20 cellular contexts compared by ENCODE assay signal in the genomic region with DNA sequence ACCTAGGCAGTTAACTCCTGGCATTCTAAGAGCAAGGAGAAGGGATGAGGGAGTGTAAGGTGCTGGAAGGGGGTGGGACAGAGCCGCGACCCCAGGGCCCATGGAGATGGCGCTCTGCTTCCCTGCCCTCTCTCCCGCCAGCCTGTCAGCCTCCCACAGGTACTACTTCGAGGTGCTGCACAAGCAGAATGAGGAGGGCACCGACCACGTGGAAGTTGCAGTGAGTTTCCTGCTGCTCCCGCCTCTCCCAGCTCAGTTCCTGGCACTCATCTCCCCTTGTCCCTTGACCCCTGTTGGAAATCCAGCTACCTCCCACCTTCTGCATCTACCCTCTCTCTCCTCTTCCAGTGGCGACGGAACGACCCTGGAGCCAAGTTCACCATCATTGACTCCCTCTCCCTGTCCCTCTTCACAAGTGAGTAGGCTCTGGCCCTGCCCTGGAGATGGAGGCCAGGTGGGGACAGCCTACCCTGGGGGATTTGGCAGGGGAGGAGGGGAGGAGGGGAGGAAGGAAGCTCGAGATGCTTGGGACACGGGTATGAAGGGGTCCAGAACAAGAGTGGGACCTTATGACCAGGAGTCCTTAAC.
DNase-seq lines count a peak whose midpoint lies in the region; ATAC-seq and TF ChIP-seq lines count a peak whose summit lies in the region.
"Had no signal": no experiment of that assay in that cellular context is flagged by ENCODE, and none has a peak within 500 bp of the region (broad histone marks: within the 10 kb centered on the region; RNA-seq: fewer than 3 reads in every experiment).

No MANE protein-coding gene starts in this region.

- TF ChIP-seq CTCF in left ventricle myocardium inferior (IDR thresholded peaks at IDR 0.05; ENCODE audit: borderline replicate concordance): no peak

- H3K9me3 ChIP-seq in left ventricle myocardium inferior (replicated peaks): no peaks in the 10 kb centered on the region

- no peaks in the 10 kb centered on the region for H3K36me3 ChIP-seq in left ventricle myocardium inferior

- H3K4me1 ChIP-seq in left ventricle myocardium inferior: peaks cover 66% of the 10 kb centered on the region

- no peaks in the 10 kb centered on the region for H3K36me3 Mint-ChIP-seq in activated T-helper 1 cell treated with anti-CD3 and anti-CD28 coated beads, Interleukin-12 subunit alpha, Interleukin-12 subunit beta, Interleukin-2, Interleukin-4 antibody, amounts not matched to agents 30 ng/mL and 10 ng/mL and 1 ng/mL, durations not matched to agents 14 hours and 24 hours and 36 hours (ENCODE audit: low read depth)
- no peaks in the 10 kb centered on the region for H3K36me3 Mint-ChIP-seq in natural killer cell treated with Interleukin-12 subunit alpha and Interleukin-12 subunit beta and Interleukin-15 and Interleukin-18, amount 100 ng/mL, for 72 hours

- DNase-seq in left ventricle myocardium inferior: no peak
- DNase-seq in Right ventricle myocardium superior: no peak
- DNase-seq in activated T-helper 1 cell treated with anti-CD3 and anti-CD28 coated beads, Interleukin-12 subunit alpha, Interleukin-12 subunit beta, Interleukin-2, Interleukin-4 antibody, amounts not matched to agents 30 ng/mL and 10 ng/mL and 1 ng/mL, durations not matched to agents 14 hours and 24 hours and 36 hours (ENCODE audit: low spot score): no peak
- DNase-seq in sciatic nerve (ENCODE audit: low spot score): no peak
- no peak for DNase-seq in stimulated activated CD4-positive, alpha-beta T cell treated with anti-CD3 and anti-CD28 coated beads, Interleukin-15, amount 100 ng/mL, for 24 hours
- no peak for DNase-seq in natural killer cell treated with Interleukin-12 subunit alpha and Interleukin-12 subunit beta and Interleukin-15 and Interleukin-18, amount 100 ng/mL, for 72 hours (ENCODE audit: low spot score)
- DNase-seq: DMS53, GDM1, NCI-H1092, NCI-H146, NCI-H2029, NCI-H226, NCI-H510A treated with DMSO at 0.1 percent for 48 hours, NCI-H748 treated with DMSO at 0.1 percent for 48 hours had no signal

- peak overlapping the region; percentile 89 for H3K27ac ChIP-seq in left ventricle myocardium inferior (replicated peaks)
- H3K27ac ChIP-seq: HL-60 had no signal

- peaks cover 13% of the 10 kb centered on the region for H3K27me3 Mint-ChIP-seq in activated T-helper 1 cell treated with anti-CD3 and anti-CD28 coated beads, Interleukin-12 subunit alpha, Interleukin-12 subunit beta, Interleukin-2, Interleukin-4 antibody, amounts not matched to agents 30 ng/mL and 10 ng/mL and 1 ng/mL, durations not matched to agents 14 hours and 24 hours and 36 hours (ENCODE audit: insufficient read depth)
- H3K27me3 Mint-ChIP-seq in natural killer cell treated with Interleukin-12 subunit alpha and Interleukin-12 subunit beta and Interleukin-15 and Interleukin-18, amount 100 ng/mL, for 72 hours: peaks cover 4 to 8% of the 10 kb centered on the region in 2 donors

- peak overlapping the region; percentile 40 for H3K4me3 Mint-ChIP-seq in activated T-helper 1 cell treated with anti-CD3 and anti-CD28 coated beads, Interleukin-12 subunit alpha, Interleukin-12 subunit beta, Interleukin-2, Interleukin-4 antibody, amounts not matched to agents 30 ng/mL and 10 ng/mL and 1 ng/mL, durations not matched to agents 14 hours and 24 hours and 36 hours
- no peak overlapping the region for H3K4me3 Mint-ChIP-seq in natural killer cell treated with Interleukin-12 subunit alpha and Interleukin-12 subunit beta and Interleukin-15 and Interleukin-18, amount 100 ng/mL, for 72 hours

- peaks cover 14% of the 10 kb centered on the region for H3K27me3 ChIP-seq in left ventricle myocardium inferior (ENCODE audit: low read depth)

- no peak overlapping the region for H3K27ac Mint-ChIP-seq in activated T-helper 1 cell treated with anti-CD3 and anti-CD28 coated beads, Interleukin-12 subunit alpha, Interleukin-12 subunit beta, Interleukin-2, Interleukin-4 antibody, amounts not matched to agents 30 ng/mL and 10 ng/mL and 1 ng/mL, durations not matched to agents 14 hours and 24 hours and 36 hours
- H3K27ac Mint-ChIP-seq in natural killer cell treated with Interleukin-12 subunit alpha and Interleukin-12 subunit beta and Interleukin-15 and Interleukin-18, amount 100 ng/mL, for 72 hours: no peak overlapping the region

- H3K9me3 Mint-ChIP-seq in activated T-helper 1 cell treated with anti-CD3 and anti-CD28 coated beads, Interleukin-12 subunit alpha, Interleukin-12 subunit beta, Interleukin-2, Interleukin-4 antibody, amounts not matched to agents 30 ng/mL and 10 ng/mL and 1 ng/mL, durations not matched to agents 14 hours and 24 hours and 36 hours: no peaks in the 10 kb centered on the region
- no peaks in the 10 kb centered on the region for H3K9me3 Mint-ChIP-seq in natural killer cell treated with Interleukin-12 subunit alpha and Interleukin-12 subunit beta and Interleukin-15 and Interleukin-18, amount 100 ng/mL, for 72 hours

- ATAC-seq in Right ventricle myocardium superior (ENCODE audit: poor library complexity) (no peak), sciatic nerve (peak; percentile 2), HG02759 (IDR thresholded peaks at IDR 0.05; ENCODE audit: unreplicated experiment) (no peak)
- no peak for ATAC-seq in natural killer cell treated with Interleukin-12 subunit alpha and Interleukin-12 subunit beta and Interleukin-15 and Interleukin-18, amount 100 ng/mL, for 72 hours
- ATAC-seq: HepG2, K562, Panc1, SK-N-SH treated with all-trans-retinoic acid at 6 μM for 48 hours had no signal

- no peak overlapping the region for H3K4me3 ChIP-seq in left ventricle myocardium inferior
- H3K4me3 ChIP-seq: K562 had no signal

- intact Hi-C loops in left ventricle myocardium inferior (cut with micrococcal nuclease): loop anchor here (5.0 kb wide), 1 partner anchor 101 kb away; no protein-coding TSS in a partner anchor
- intact Hi-C loops in Right ventricle myocardium superior (cut with DNase I): loop anchor here (2.0 kb wide), 1 partner anchor 97 kb away; no protein-coding TSS in a partner anchor
- intact Hi-C loops in activated T-helper 1 cell treated with anti-CD3 and anti-CD28 coated beads, Interleukin-12 subunit alpha, Interleukin-12 subunit beta, Interleukin-2, Interleukin-4 antibody, amounts not matched to agents 30 ng/mL and 10 ng/mL and 1 ng/mL, durations not matched to agents 14 hours and 24 hours and 36 hours (cut with micrococcal nuclease): loop anchor here (1.0 kb wide), 2 partner anchors 95 to 106 kb away; no protein-coding TSS in a partner anchor
- intact Hi-C loops in sciatic nerve (cut with DNase I): loop anchor here (5.0 kb wide), 1 partner anchor 86 kb away; no protein-coding TSS in a partner anchor

- peaks cover 38% of the 10 kb centered on the region for H3K4me1 Mint-ChIP-seq in activated T-helper 1 cell treated with anti-CD3 and anti-CD28 coated beads, Interleukin-12 subunit alpha, Interleukin-12 subunit beta, Interleukin-2, Interleukin-4 antibody, amounts not matched to agents 30 ng/mL and 10 ng/mL and 1 ng/mL, durations not matched to agents 14 hours and 24 hours and 36 hours (ENCODE audit: low read depth)
- peaks cover 23 to 24% of the 10 kb centered on the region in 2 donors for H3K4me1 Mint-ChIP-seq in natural killer cell treated with Interleukin-12 subunit alpha and Interleukin-12 subunit beta and Interleukin-15 and Interleukin-18, amount 100 ng/mL, for 72 hours (ENCODE audit: low read depth in 2 of 2)
